In genomic region chr18:78638889-78639596, GRCh38 we compare ENCODE assay signal across 22 cellular contexts.
DNase-seq lines count a peak whose midpoint lies in the region; ATAC-seq and TF ChIP-seq lines count a peak whose summit lies in the region.
"Had no signal": no experiment of that assay in that cellular context is flagged by ENCODE, and none has a peak within 500 bp of the region (broad histone marks: within the 10 kb centered on the region; RNA-seq: fewer than 3 reads in every experiment).

No MANE protein-coding gene starts in this region.

- H3K4me1 Mint-ChIP-seq in T-helper 1 cell treated with Interleukin-12 subunit alpha and Interleukin-12 subunit beta and Interleukin-4 antibody, amounts not matched to agents 30 μg/mL and 1 μg/mL, for 36 hours (ENCODE audit: low read depth), result no peaks in the 10 kb centered on the region
- H3K4me1 Mint-ChIP-seq in endothelial cell (ENCODE audit: unreplicated experiment), result no peaks in the 10 kb centered on the region

- no peak for TF ChIP-seq EP300 in stomach (IDR thresholded peaks at IDR 0.05)

- no peak for TF ChIP-seq POLR2A in stomach (IDR thresholded peaks at IDR 0.05)

- no peak for ATAC-seq in HG02981 (IDR thresholded peaks at IDR 0.05; ENCODE audit: unreplicated experiment)
- ATAC-seq: activated CD8-positive, alpha-beta T cell treated with anti-CD3 and anti-CD28 coated beads, Interleukin-2, amount 10 ng/mL, durations not matched to agents 7 days and 5 days; activated T-cell treated with anti-CD3 and anti-CD28 coated beads, Interleukin-2, amount 50 U/mL, for 72 hours; body of pancreas; stimulated activated memory B cell treated with anti-CD40 and anti-IgM and Interleukin-4, amounts not matched to agents 10 μg/mL and 1 μg/mL and 100 μg/mL, for 72 hours; T-helper 17 cell had no signal

- H3K36me3 Mint-ChIP-seq in T-helper 1 cell treated with Interleukin-12 subunit alpha and Interleukin-12 subunit beta and Interleukin-4 antibody, amounts not matched to agents 30 μg/mL and 1 μg/mL, for 36 hours (ENCODE audit: low read depth), result peaks cover 11% of the 10 kb centered on the region
- peaks cover 35% of the 10 kb centered on the region for H3K36me3 Mint-ChIP-seq in endothelial cell (ENCODE audit: low read depth, unreplicated experiment)
- H3K36me3 Mint-ChIP-seq: activated naive CD4-positive, alpha-beta T cell treated with anti-CD3 and anti-CD28 coated beads, Interleukin-2, amount 50 U/mL, for 24 hours; stimulated activated memory B cell treated with anti-CD40 and anti-IgM and Interleukin-4, amounts not matched to agents 10 μg/mL and 1 μg/mL and 100 μg/mL, for 72 hours had no signal

- H3K9me3 ChIP-seq in stomach, result no peaks in the 10 kb centered on the region
- H3K9me3 ChIP-seq in left ventricle myocardium inferior (replicated peaks), result no peaks in the 10 kb centered on the region
- H3K9me3 ChIP-seq: body of pancreas, MG63 had no signal

- intact Hi-C loops in stomach (cut with DNase I; ENCODE audit: low total_unique reads), result no loop called here
- intact Hi-C loops in left ventricle myocardium inferior (cut with micrococcal nuclease), result no loop called here

- H3K36me3 ChIP-seq in stomach (no peaks in the 10 kb centered on the region), left ventricle myocardium inferior (no peaks in the 10 kb centered on the region)
- H3K36me3 ChIP-seq: MG63, tibial artery had no signal

- H3K4me1 ChIP-seq in stomach (peaks cover 0 to 11% (median 5%) of the 10 kb centered on the region in 4 donors), left ventricle myocardium inferior (no peaks in the 10 kb centered on the region)
- H3K4me1 ChIP-seq: body of pancreas, tibial artery had no signal

- H3K27ac ChIP-seq in stomach (no peak overlapping the region), left ventricle myocardium inferior (replicated peaks) (no peak overlapping the region)
- H3K27ac ChIP-seq: body of pancreas, coronary artery, hepatocyte, tibial artery had no signal

- DNase-seq in T-helper 1 cell (no peak), NCI-H69 (lab: John Stamatoyannopoulos, UW) (peak; percentile 76), endothelial cell (ENCODE audit: low spot score) (no peak), stomach (peak; percentile 21), left ventricle myocardium inferior (no peak)
- DNase-seq in stimulated activated naive CD4-positive, alpha-beta T cell (lab: John Stamatoyannopoulos, UW), result no peak
- DNase-seq: activated B cell treated with CpG ODN at 0.5 μM for 24 hours; activated CD8-positive, alpha-beta T cell treated with anti-CD3 and anti-CD28 coated beads, Interleukin-2, amount 10 ng/mL, durations not matched to agents 7 days and 5 days; activated T-cell treated with anti-CD3 and anti-CD28 coated beads, Interleukin-2, amount 50 U/mL, for 72 hours; body of pancreas; C1 segment of cervical spinal cord; islet precursor cell; MG63; NCI-H2107; T-helper 17 cell had no signal

- no peaks in the 10 kb centered on the region for H3K27me3 Mint-ChIP-seq in T-helper 1 cell treated with Interleukin-12 subunit alpha and Interleukin-12 subunit beta and Interleukin-4 antibody, amounts not matched to agents 30 μg/mL and 1 μg/mL, for 36 hours (ENCODE audit: low read depth)
- peaks cover 27% of the 10 kb centered on the region for H3K27me3 Mint-ChIP-seq in endothelial cell (ENCODE audit: unreplicated experiment)
- H3K27me3 Mint-ChIP-seq: activated B cell treated with CpG ODN at 0.5 μM for 24 hours; activated naive CD4-positive, alpha-beta T cell treated with anti-CD3 and anti-CD28 coated beads, Interleukin-2, amount 50 U/mL, for 24 hours; stimulated activated memory B cell treated with anti-CD40 and anti-IgM and Interleukin-4, amounts not matched to agents 10 μg/mL and 1 μg/mL and 100 μg/mL, for 72 hours had no signal

- peaks cover 16% of the 10 kb centered on the region for H3K9me3 Mint-ChIP-seq in T-helper 1 cell treated with Interleukin-12 subunit alpha and Interleukin-12 subunit beta and Interleukin-4 antibody, amounts not matched to agents 30 μg/mL and 1 μg/mL, for 36 hours
- peaks cover 59% of the 10 kb centered on the region for H3K9me3 Mint-ChIP-seq in endothelial cell (ENCODE audit: unreplicated experiment)
- H3K9me3 Mint-ChIP-seq: activated naive CD4-positive, alpha-beta T cell treated with anti-CD3 and anti-CD28 coated beads, Interleukin-2, amount 50 U/mL, for 24 hours had no signal

- WGBS in stomach, 5 donors, result 38 to 52% (median 44%) methylated on average over 9 to 10 of the region's 10 CpGs

- no peak for TF ChIP-seq CTCF in endothelial cell (IDR thresholded peaks at IDR 0.05; ENCODE audit: unreplicated experiment)
- TF ChIP-seq CTCF in stomach (IDR thresholded peaks at IDR 0.05), result no peak
- TF ChIP-seq CTCF in left ventricle myocardium inferior (IDR thresholded peaks at IDR 0.05; ENCODE audit: borderline replicate concordance), result no peak

- H3K4me3 ChIP-seq in stomach (no peak overlapping the region), left ventricle myocardium inferior (no peak overlapping the region)
- H3K4me3 ChIP-seq: body of pancreas, coronary artery, hepatocyte, MG63, tibial artery had no signal

- peak overlapping the region; percentile 23 for H3K27ac Mint-ChIP-seq in T-helper 1 cell treated with Interleukin-12 subunit alpha and Interleukin-12 subunit beta and Interleukin-4 antibody, amounts not matched to agents 30 μg/mL and 1 μg/mL, for 36 hours
- peak overlapping the region; percentile 9 for H3K27ac Mint-ChIP-seq in endothelial cell (ENCODE audit: unreplicated experiment)
- H3K27ac Mint-ChIP-seq: activated B cell treated with CpG ODN at 0.5 μM for 24 hours; activated CD8-positive, alpha-beta T cell treated with anti-CD3 and anti-CD28 coated beads, Interleukin-2, amount 10 ng/mL, durations not matched to agents 7 days and 5 days; activated naive CD4-positive, alpha-beta T cell treated with anti-CD3 and anti-CD28 coated beads, Interleukin-2, amount 50 U/mL, for 24 hours; activated T-cell treated with anti-CD3 and anti-CD28 coated beads, Interleukin-2, amount 50 U/mL, for 72 hours; stimulated activated memory B cell treated with anti-CD40 and anti-IgM and Interleukin-4, amounts not matched to agents 10 μg/mL and 1 μg/mL and 100 μg/mL, for 72 hours; T-helper 17 cell had no signal

- no peak overlapping the region for H3K4me3 Mint-ChIP-seq in T-helper 1 cell treated with Interleukin-12 subunit alpha and Interleukin-12 subunit beta and Interleukin-4 antibody, amounts not matched to agents 30 μg/mL and 1 μg/mL, for 36 hours
- H3K4me3 Mint-ChIP-seq in endothelial cell (ENCODE audit: unreplicated experiment), result peak overlapping the region; percentile 37
- H3K4me3 Mint-ChIP-seq: activated B cell treated with CpG ODN at 0.5 μM for 24 hours; activated CD8-positive, alpha-beta T cell treated with anti-CD3 and anti-CD28 coated beads, Interleukin-2, amount 10 ng/mL, durations not matched to agents 7 days and 5 days; activated naive CD4-positive, alpha-beta T cell treated with anti-CD3 and anti-CD28 coated beads, Interleukin-2, amount 50 U/mL, for 24 hours; activated T-cell treated with anti-CD3 and anti-CD28 coated beads, Interleukin-2, amount 50 U/mL, for 72 hours; stimulated activated memory B cell treated with anti-CD40 and anti-IgM and Interleukin-4, amounts not matched to agents 10 μg/mL and 1 μg/mL and 100 μg/mL, for 72 hours; T-helper 17 cell had no signal

- H3K27me3 ChIP-seq in stomach, result peaks cover 0 to 10% (median 0%) of the 10 kb centered on the region in 3 donors
- H3K27me3 ChIP-seq in left ventricle myocardium inferior (ENCODE audit: low read depth), result peaks cover 56% of the 10 kb centered on the region
- H3K27me3 ChIP-seq: body of pancreas, hepatocyte, MG63, tibial artery had no signal

Comparison
In these comparisons a context has a peak if more than half of its experiments do, and no peak if none do; other contexts are left out.
1. DNase-seq: peak in NCI-H69 (single experiment) and stomach (single experiment); none in T-helper 1 cell (0 of 5), endothelial cell (single experiment), left ventricle myocardium inferior (single experiment) and stimulated activated naive CD4-positive, alpha-beta T cell (0 of 6).